In the genomic region with DNA sequence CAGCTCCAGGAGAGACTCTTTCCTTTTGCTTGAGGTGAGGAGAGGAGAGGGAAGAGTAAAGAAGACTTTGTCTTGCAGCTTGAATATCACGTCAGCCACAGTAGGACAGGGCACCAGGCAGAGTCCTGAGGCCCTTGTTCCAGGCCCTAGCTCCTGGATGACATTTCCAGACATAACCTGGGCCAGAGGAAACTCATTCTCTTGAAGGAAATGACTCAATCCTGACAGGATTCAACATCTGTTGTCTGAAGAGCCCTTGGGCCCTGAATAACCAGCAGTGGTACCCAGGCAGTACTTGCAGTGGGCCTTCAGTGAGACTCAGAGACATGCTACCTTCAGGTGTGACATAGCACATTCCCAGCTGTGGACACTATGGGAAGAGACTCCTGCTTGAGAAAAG, we compare ENCODE assay signal across 14 cellular contexts.
"Had no signal": no experiment of that assay in that cellular context is flagged by ENCODE, and none has a peak within 500 bp of the region (broad histone marks: within the 10 kb centered on the region; RNA-seq: fewer than 3 reads in every experiment).

No MANE protein-coding gene starts in this region.

- H3K9me3 Mint-ChIP-seq: stimulated activated naive CD8-positive, alpha-beta T cell treated with anti-CD3 and anti-CD28 coated beads, Interleukin-15, amount 100 ng/mL, for 72 hours had no signal

- H3K4me1 Mint-ChIP-seq: activated naive CD8-positive, alpha-beta T cell treated with anti-CD3 and anti-CD28 coated beads, Interleukin-2, amount 10 ng/mL, durations not matched to agents 7 days and 5 days; stimulated activated naive CD8-positive, alpha-beta T cell treated with anti-CD3 and anti-CD28 coated beads, Interleukin-15, amount 100 ng/mL, for 72 hours had no signal

- H3K4me3 Mint-ChIP-seq: activated CD4-positive, alpha-beta T cell treated with anti-CD3 and anti-CD28 coated beads, Interleukin-2, amount 10 ng/mL, durations not matched to agents 7 days and 5 days; activated CD8-positive, alpha-beta T cell treated with anti-CD3 and anti-CD28 coated beads, Interleukin-2, amount 10 ng/mL, durations not matched to agents 7 days and 5 days; activated naive CD8-positive, alpha-beta T cell treated with anti-CD3 and anti-CD28 coated beads, Interleukin-2, amount 10 ng/mL, durations not matched to agents 7 days and 5 days; endodermal cell; naive thymus-derived CD4-positive, alpha-beta T cell; stimulated activated naive CD8-positive, alpha-beta T cell treated with anti-CD3 and anti-CD28 coated beads, Interleukin-15, amount 100 ng/mL, for 72 hours; T-cell had no signal

- DNase-seq: activated CD4-positive, alpha-beta T cell treated with anti-CD3 and anti-CD28 coated beads, Interleukin-2, amount 10 ng/mL, durations not matched to agents 7 days and 5 days; activated CD4-positive, CD25-positive, alpha-beta regulatory T cell; activated CD8-positive, alpha-beta T cell treated with anti-CD3 and anti-CD28 coated beads, Interleukin-2, amount 10 ng/mL, durations not matched to agents 7 days and 5 days; activated gamma-delta T cell treated with Interleukin-2 at 50 U/mL for 16 hours; activated naive CD8-positive, alpha-beta T cell treated with anti-CD3 and anti-CD28 coated beads, Interleukin-2, amount 10 ng/mL, durations not matched to agents 7 days and 5 days; body of pancreas; caudate nucleus; endodermal cell; mesendoderm; naive thymus-derived CD4-positive, alpha-beta T cell; stimulated activated naive CD8-positive, alpha-beta T cell treated with anti-CD3 and anti-CD28 coated beads, Interleukin-15, amount 100 ng/mL, for 72 hours; T-cell; T-helper 9 cell; transverse colon had no signal

- H3K27me3 Mint-ChIP-seq: activated CD4-positive, alpha-beta T cell treated with anti-CD3 and anti-CD28 coated beads, Interleukin-2, amount 10 ng/mL, durations not matched to agents 7 days and 5 days; activated naive CD8-positive, alpha-beta T cell treated with anti-CD3 and anti-CD28 coated beads, Interleukin-2, amount 10 ng/mL, durations not matched to agents 7 days and 5 days; naive thymus-derived CD4-positive, alpha-beta T cell; stimulated activated naive CD8-positive, alpha-beta T cell treated with anti-CD3 and anti-CD28 coated beads, Interleukin-15, amount 100 ng/mL, for 72 hours had no signal

- H3K27ac Mint-ChIP-seq: activated CD4-positive, alpha-beta T cell treated with anti-CD3 and anti-CD28 coated beads, Interleukin-2, amount 10 ng/mL, durations not matched to agents 7 days and 5 days; activated CD8-positive, alpha-beta T cell treated with anti-CD3 and anti-CD28 coated beads, Interleukin-2, amount 10 ng/mL, durations not matched to agents 7 days and 5 days; activated naive CD8-positive, alpha-beta T cell treated with anti-CD3 and anti-CD28 coated beads, Interleukin-2, amount 10 ng/mL, durations not matched to agents 7 days and 5 days; endodermal cell; T-cell had no signal

- ATAC-seq: activated CD8-positive, alpha-beta T cell treated with anti-CD3 and anti-CD28 coated beads, Interleukin-2, amount 10 ng/mL, durations not matched to agents 7 days and 5 days; body of pancreas; naive thymus-derived CD4-positive, alpha-beta T cell; stimulated activated naive CD8-positive, alpha-beta T cell treated with anti-CD3 and anti-CD28 coated beads, Interleukin-15, amount 100 ng/mL, for 72 hours; T-cell had no signal
